In the genomic region with DNA sequence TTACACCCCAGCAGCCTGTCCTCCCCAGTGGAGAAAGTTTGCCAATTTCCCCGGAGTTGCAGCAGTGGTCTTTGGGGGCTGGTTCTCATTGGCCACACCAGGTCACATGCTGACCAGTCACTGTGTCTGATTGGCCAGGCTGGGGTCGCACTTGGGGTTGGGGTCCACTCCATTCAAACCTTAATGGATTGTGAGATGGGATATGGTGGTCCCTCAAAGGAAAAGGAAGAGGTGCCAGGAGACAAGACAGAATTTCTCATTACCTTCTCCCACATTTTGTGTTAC, we compare ENCODE assay signal across 1 cellular context.
TF ChIP-seq lines count a peak whose summit lies in the region.

No MANE protein-coding gene starts in this region.

TF ChIP-seq in HepG2, 621 proteins besides CTCF, POLR2A, EP300 and RAD21:
- TF ChIP-seq NFYC (CRISPR knock-in tag; IDR thresholded peaks at IDR 0.05) (peak; percentile 61), SALL2 (CRISPR knock-in tag; IDR thresholded peaks at IDR 0.05) (no peak), NFYB (CRISPR knock-in tag; IDR thresholded peaks at IDR 0.05) (peak; percentile 59)
- TF ChIP-seq, protein P1, sequence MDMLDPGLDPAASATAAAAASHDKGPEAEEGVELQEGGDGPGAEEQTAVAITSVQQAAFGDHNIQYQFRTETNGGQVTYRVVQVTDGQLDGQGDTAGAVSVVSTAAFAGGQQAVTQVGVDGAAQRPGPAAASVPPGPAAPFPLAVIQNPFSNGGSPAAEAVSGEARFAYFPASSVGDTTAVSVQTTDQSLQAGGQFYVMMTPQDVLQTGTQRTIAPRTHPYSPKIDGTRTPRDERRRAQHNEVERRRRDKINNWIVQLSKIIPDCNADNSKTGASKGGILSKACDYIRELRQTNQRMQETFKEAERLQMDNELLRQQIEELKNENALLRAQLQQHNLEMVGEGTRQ (IDR thresholded peaks at IDR 0.05; ENCODE audit: low read depth, low read length), result no peak; the same call in 1 of the 2 replicates
- TF ChIP-seq, protein P1 (CRISPR knock-in tag; IDR thresholded peaks at IDR 0.05; ENCODE audit: borderline replicate concordance), result peak; percentile 75; the same call in 1 of the 2 replicates
